Comparison of ENCODE assay signal across 21 cellular contexts in genomic region chr6:91580635-91581034, GRCh38.
DNase-seq lines count a peak whose midpoint lies in the region; ATAC-seq, FAIRE-seq and TF ChIP-seq lines count a peak whose summit lies in the region.
"Had no signal": no experiment of that assay in that cellular context is flagged by ENCODE, and none has a peak within 500 bp of the region (broad histone marks: within the 10 kb centered on the region; RNA-seq: fewer than 3 reads in every experiment).

No MANE protein-coding gene starts in this region.

- no peak overlapping the region for H3K4me3 ChIP-seq in bronchial epithelial cell (ENCODE audit: low read depth, low read length)
- no peak overlapping the region for H3K4me3 ChIP-seq in effector memory CD4-positive, alpha-beta T cell (ENCODE audit: insufficient read depth, low read depth, low read length, poor library complexity, severe bottlenecking)
- H3K4me3 ChIP-seq: A549, BLaER1, GM23338 had no signal

- no peaks in the 10 kb centered on the region for H3K4me1 ChIP-seq in effector memory CD4-positive, alpha-beta T cell (ENCODE audit: control insufficient read depth, insufficient read depth, low read length, poor library complexity, severe bottlenecking)
- H3K4me1 ChIP-seq: A549, BLaER1 had no signal

- no peaks in the 10 kb centered on the region for H3K36me3 ChIP-seq in bronchial epithelial cell (ENCODE audit: control insufficient read depth, insufficient read depth, low read length)
- H3K36me3 ChIP-seq in effector memory CD4-positive, alpha-beta T cell (ENCODE audit: control insufficient read depth, insufficient read depth, low read length) = no peaks in the 10 kb centered on the region
- H3K36me3 ChIP-seq: BLaER1 had no signal

- FAIRE-seq in bronchial epithelial cell (lab: Jason Lieb, UNC) (no peak), frontal cortex (lab: Jason Lieb, UNC) (peak; percentile 66)
- FAIRE-seq: A549, GM12892, GM18507, H54, HepG2 had no signal

- no peak for ATAC-seq in HG03439 (IDR thresholded peaks at IDR 0.05; ENCODE audit: unreplicated experiment)
- ATAC-seq: A549, GM23338, HepG2 had no signal

- peak; percentile 4 for DNase-seq in NCI-H82 (lab: John Stamatoyannopoulos, UW)
- DNase-seq in NCI-H82 treated with DMSO at 0.1 percent for 48 hours (lab: John Stamatoyannopoulos, UW; ENCODE audit: unreplicated experiment) = no peak
- DNase-seq in bronchial epithelial cell (ENCODE audit: low read depth) = peak; percentile 24
- DNase-seq in frontal cortex (ENCODE audit: low spot score in 2 of 2) = no peak
- no peak for DNase-seq in anterior cingulate cortex (lab: John Stamatoyannopoulos, UW)
- DNase-seq in activated gamma-delta T cell treated with Interleukin-2 at 50 U/mL for 16 hours = no peak
- DNase-seq in effector memory CD4-positive, alpha-beta T cell = no peak
- DNase-seq: CD4-positive, alpha-beta memory T cell; DMS153; DMS79; GDM1; HCEC 1CT had no signal

- H3K27ac ChIP-seq in effector memory CD4-positive, alpha-beta T cell (ENCODE audit: insufficient read depth, low read length, poor library complexity, severe bottlenecking) = no peak overlapping the region
- H3K27ac ChIP-seq: 22Rv1, A549, BLaER1 had no signal

- no peak for TF ChIP-seq CTCF in bronchial epithelial cell (IDR thresholded peaks at IDR 0.05; ENCODE audit: insufficient read depth, low read length, severe bottlenecking)

- no peaks in the 10 kb centered on the region for H3K27me3 ChIP-seq in bronchial epithelial cell (ENCODE audit: control insufficient read depth, insufficient read depth, low read length)
- H3K27me3 ChIP-seq in effector memory CD4-positive, alpha-beta T cell (replicated peaks; ENCODE audit: control insufficient read depth, insufficient read depth, low read length, poor library complexity, severe bottlenecking) = no peaks in the 10 kb centered on the region
- H3K27me3 ChIP-seq: BLaER1 had no signal

- no peaks in the 10 kb centered on the region for H3K9me3 ChIP-seq in effector memory CD4-positive, alpha-beta T cell (ENCODE audit: control insufficient read depth, low read length)
- H3K9me3 ChIP-seq: A549, BLaER1 had no signal

Comparison
In these comparisons a context has a peak if more than half of its experiments do, and no peak if none do; other contexts are left out.
1. DNase-seq: peak in NCI-H82 (single experiment) and bronchial epithelial cell (single experiment); none in NCI-H82 treated with DMSO at 0.1 percent for 48 hours (single experiment), frontal cortex (0 of 2), anterior cingulate cortex (0 of 58), activated gamma-delta T cell treated with Interleukin-2 at 50 U/mL for 16 hours (single experiment) and effector memory CD4-positive, alpha-beta T cell (0 of 3).